8 cellular contexts compared by ENCODE assay signal in the genomic region with DNA sequence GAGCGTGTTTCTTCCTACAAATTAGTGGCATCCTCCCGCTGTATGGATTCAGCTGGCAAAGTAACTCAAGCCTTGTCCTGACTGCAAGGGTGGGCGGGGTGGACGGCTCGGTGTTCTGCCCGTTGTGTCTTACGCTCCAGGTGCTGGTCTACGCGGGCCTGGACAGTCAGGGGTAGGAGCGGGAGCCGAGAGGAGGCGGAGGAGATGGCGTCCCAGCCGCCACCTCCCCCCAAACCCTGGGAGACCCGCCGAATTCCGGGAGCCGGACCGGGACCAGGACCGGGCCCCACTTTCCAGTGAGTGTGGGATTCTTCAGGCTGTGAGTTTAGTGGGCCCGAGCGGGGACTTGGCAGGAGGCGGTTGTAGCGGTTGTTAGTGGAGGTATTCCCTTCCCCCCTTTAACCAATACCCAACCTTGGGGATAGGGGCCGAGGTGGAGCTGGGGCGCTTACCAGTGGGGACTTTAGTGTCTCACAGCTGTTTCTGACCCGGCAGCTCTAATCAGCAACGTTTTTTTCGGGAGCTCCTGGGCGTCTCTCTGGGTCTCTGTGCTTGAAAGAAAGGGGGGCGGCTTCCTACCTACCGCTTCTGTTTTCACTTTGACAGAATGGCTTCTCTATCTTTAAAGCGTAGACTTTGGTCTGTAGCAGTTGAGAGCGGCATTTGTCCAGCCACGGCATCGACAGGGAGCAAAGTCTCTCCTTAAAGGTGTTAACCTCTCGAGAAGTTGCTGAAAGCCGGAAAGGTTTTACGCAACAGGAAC. TPM values are rescaled to one million over a fixed set of nuclear protein-coding genes. Genes with fewer than 3 reads are reported as not detected.
A peak's percentile ranks its signal among the peaks of the same experiment; 100 is the strongest.
DNase-seq lines count a peak whose midpoint lies in the region; ATAC-seq and TF ChIP-seq lines count a peak whose summit lies in the region.

A gene with protein sequence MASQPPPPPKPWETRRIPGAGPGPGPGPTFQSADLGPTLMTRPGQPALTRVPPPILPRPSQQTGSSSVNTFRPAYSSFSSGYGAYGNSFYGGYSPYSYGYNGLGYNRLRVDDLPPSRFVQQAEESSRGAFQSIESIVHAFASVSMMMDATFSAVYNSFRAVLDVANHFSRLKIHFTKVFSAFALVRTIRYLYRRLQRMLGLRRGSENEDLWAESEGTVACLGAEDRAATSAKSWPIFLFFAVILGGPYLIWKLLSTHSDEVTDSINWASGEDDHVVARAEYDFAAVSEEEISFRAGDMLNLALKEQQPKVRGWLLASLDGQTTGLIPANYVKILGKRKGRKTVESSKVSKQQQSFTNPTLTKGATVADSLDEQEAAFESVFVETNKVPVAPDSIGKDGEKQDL (plus strand): TSS at position 165 of the 763 bp plus-strand sequence. CDS start 40 bp downstream, at position 205.
TSS of gene PUS10 (minus strand) at position 700 of the 763 bp plus-strand sequence. CDS start 6,365 bp downstream, outside the sequence.

- POLR2A ChIA-PET in CD8-positive, alpha-beta memory T cell (lab: Charles Lee), result interaction anchor here (1.0 kb wide), 1 partner anchor 159 kb away, joined by 4 read pairs; no protein-coding TSS in a partner anchor

- H3K27ac ChIP-seq in CD8-positive, alpha-beta memory T cell (ENCODE audit: low read depth, low read length), result peak within 1 kb of the TSS; percentile 76
- peak within 1 kb of the TSS; percentile 71 for H3K27ac ChIP-seq in muscle layer of colon (ENCODE audit: low read depth, low read length)

- H3K36me3 ChIP-seq in CD8-positive, alpha-beta memory T cell (ENCODE audit: insufficient read depth, low read length), result no peaks in the 10 kb centered on the region
- H3K36me3 ChIP-seq in muscle layer of colon (ENCODE audit: insufficient read depth, low read length), result no peaks in the 10 kb centered on the region

- peak; percentile 75 for ATAC-seq in GM19328 (IDR thresholded peaks at IDR 0.05; ENCODE audit: unreplicated experiment)
- ATAC-seq in HG03457 (IDR thresholded peaks at IDR 0.05; ENCODE audit: unreplicated experiment), result peak; percentile 74

- peaks cover 15% of the 10 kb centered on the region for H3K4me1 ChIP-seq in CD8-positive, alpha-beta memory T cell (ENCODE audit: insufficient read depth, low read length)
- no peaks in the 10 kb centered on the region for H3K4me1 ChIP-seq in muscle layer of colon (ENCODE audit: insufficient read depth, low read length)

- H3K27me3 Mint-ChIP-seq in CD8-positive, alpha-beta memory T cell, result no peaks in the 10 kb centered on the region

- H3K9me3 ChIP-seq in CD8-positive, alpha-beta memory T cell (ENCODE audit: low read length), result no peaks in the 10 kb centered on the region
- H3K9me3 ChIP-seq in muscle layer of colon (ENCODE audit: low read length), result no peaks in the 10 kb centered on the region

- peak within 1 kb of the TSS; percentile 92 to 99 (median 96) for H3K27ac Mint-ChIP-seq in CD8-positive, alpha-beta memory T cell

- peak within 1 kb of the TSS; percentile 94 for H3K9ac ChIP-seq in muscle layer of colon (ENCODE audit: low read length)

- H3K9me3 Mint-ChIP-seq in CD8-positive, alpha-beta memory T cell, result no peaks in the 10 kb centered on the region

- H3K36me3 Mint-ChIP-seq in CD8-positive, alpha-beta memory T cell, result peaks cover 6 to 38% (median 10%) of the 10 kb centered on the region in 3 donors

- H3K27me3 ChIP-seq in CD8-positive, alpha-beta memory T cell (ENCODE audit: insufficient read depth, low read length, poor library complexity, severe bottlenecking), result no peaks in the 10 kb centered on the region
- no peaks in the 10 kb centered on the region for H3K27me3 ChIP-seq in muscle layer of colon (ENCODE audit: control insufficient read depth in 1 of 2, insufficient read depth in 2 of 2, low read length in 2 of 2)

- H3K4me1 Mint-ChIP-seq in CD8-positive, alpha-beta memory T cell, result peaks cover 44 to 74% (median 52%) of the 10 kb centered on the region in 3 donors

- peak within 1 kb of the TSS; percentile 96 to 100 (median 98) for H3K4me3 Mint-ChIP-seq in CD8-positive, alpha-beta memory T cell

- CTCF ChIA-PET in CD8-positive, alpha-beta memory T cell (lab: Charles Lee), result interaction anchor here (1.1 to 1.4 kb wide), 2 partner anchors 18 to 310 kb away, joined by 3 to 5 read pairs; no protein-coding TSS in a partner anchor

- H3K4me3 ChIP-seq in CD8-positive, alpha-beta memory T cell (ENCODE audit: low read length), result peak within 1 kb of the TSS; percentile 86
- H3K4me3 ChIP-seq in epithelial cell of proximal tubule (ENCODE audit: low read depth, low read length) (peak within 1 kb of the TSS; percentile 93), muscle layer of colon (ENCODE audit: low read depth in 1 of 2, low read length in 2 of 2) (peak within 1 kb of the TSS; percentile 83 to 100)

- no peak for TF ChIP-seq CTCF in epithelial cell of proximal tubule (conservative IDR thresholded peaks at IDR 0.05; ENCODE audit: low read depth, low read length)

- DNase-seq in CD8-positive, alpha-beta memory T cell, result peak; percentile 43 to 72 (median 63)
- peak; percentile 66 to 71 for DNase-seq in NOMO-1 (lab: John Stamatoyannopoulos, UW; ENCODE audit: unreplicated experiment in 2 of 2)
- DNase-seq in activated CD8-positive, alpha-beta memory T cell treated with anti-CD3 and anti-CD28 coated beads, Interleukin-2, amount 50 U/mL, for 48 hours, result peak; percentile 84
- DNase-seq in epithelial cell of proximal tubule (ENCODE audit: low read depth), result peak; percentile 63
- peak; percentile 81 for DNase-seq in stimulated activated CD8-positive, alpha-beta memory T cell treated with anti-CD3 and anti-CD28 coated beads, Interleukin-4, amount 100 ng/mL, for 48 hours

RNA-seq across cellular contexts. Expression of the first gene that starts in this region (rescaled TPM):
- 10 to 100 TPM; 18.1 to 19.3 TPM for total RNA-seq in CD8-positive, alpha-beta memory T cell
- 15.3 TPM for polyA plus RNA-seq in CD8-positive, alpha-beta memory T cell
- 29.6 and 30.3 TPM in 2 replicates for total RNA-seq in epithelial cell of proximal tubule

RNA-seq across cellular contexts. Expression of gene PUS10, which starts in this region (rescaled TPM):
- total RNA-seq in CD8-positive, alpha-beta memory T cell, result 10 to 100 TPM in 1 of 2 experiments, 1 to 10 TPM in 1; 10.0 to 10.5 TPM
- 2.8 TPM for polyA plus RNA-seq in CD8-positive, alpha-beta memory T cell
- total RNA-seq in epithelial cell of proximal tubule, result 2.0 and 4.0 TPM in 2 replicates

Comparison
In these comparisons a context has a peak if more than half of its experiments do, and no peak if none do; other contexts are left out.
1. Peak in every context shown above with its lines: DNase-seq, ATAC-seq, H3K4me3 ChIP-seq and H3K27ac ChIP-seq.